Comparison of ENCODE assay signal across 1 cellular context in the genomic region with DNA sequence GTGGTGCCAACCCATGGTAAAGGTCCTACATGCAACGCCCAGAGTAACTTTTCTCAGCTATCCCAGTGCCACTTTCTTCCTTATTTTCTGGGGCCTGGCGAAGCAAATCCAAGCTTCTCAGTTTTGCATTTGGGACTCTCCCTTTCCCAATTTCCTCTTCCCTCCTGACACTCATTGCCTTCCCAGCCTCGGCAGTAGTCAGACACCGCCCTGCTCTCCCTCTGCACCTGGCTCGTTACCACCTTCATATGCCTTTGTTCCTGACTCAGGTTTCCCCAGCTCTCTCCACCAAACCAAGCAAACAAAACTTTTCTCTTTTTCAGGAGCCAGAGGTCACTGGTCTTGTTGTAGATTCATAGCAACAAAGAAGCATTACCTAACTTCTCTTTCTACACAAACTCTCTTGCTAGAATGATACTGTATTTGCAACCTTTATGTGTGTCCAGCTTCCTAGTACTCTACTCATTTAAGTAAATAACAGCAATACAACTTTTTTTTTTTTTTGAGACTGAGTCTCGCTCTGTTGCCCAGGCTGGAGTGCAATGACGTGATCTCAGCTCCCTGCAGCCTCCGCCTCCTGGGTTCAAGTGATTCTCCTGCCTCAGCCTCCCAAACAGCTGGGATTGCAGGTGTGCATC.
A peak's percentile ranks its signal among the peaks of the same experiment; 100 is the strongest.
TF ChIP-seq lines count a peak whose summit lies in the region.

No MANE protein-coding gene starts in this region.

TF ChIP-seq in HepG2, 621 proteins besides CTCF, POLR2A, EP300 and RAD21 (continued from another document):
- TF ChIP-seq, protein P1, sequence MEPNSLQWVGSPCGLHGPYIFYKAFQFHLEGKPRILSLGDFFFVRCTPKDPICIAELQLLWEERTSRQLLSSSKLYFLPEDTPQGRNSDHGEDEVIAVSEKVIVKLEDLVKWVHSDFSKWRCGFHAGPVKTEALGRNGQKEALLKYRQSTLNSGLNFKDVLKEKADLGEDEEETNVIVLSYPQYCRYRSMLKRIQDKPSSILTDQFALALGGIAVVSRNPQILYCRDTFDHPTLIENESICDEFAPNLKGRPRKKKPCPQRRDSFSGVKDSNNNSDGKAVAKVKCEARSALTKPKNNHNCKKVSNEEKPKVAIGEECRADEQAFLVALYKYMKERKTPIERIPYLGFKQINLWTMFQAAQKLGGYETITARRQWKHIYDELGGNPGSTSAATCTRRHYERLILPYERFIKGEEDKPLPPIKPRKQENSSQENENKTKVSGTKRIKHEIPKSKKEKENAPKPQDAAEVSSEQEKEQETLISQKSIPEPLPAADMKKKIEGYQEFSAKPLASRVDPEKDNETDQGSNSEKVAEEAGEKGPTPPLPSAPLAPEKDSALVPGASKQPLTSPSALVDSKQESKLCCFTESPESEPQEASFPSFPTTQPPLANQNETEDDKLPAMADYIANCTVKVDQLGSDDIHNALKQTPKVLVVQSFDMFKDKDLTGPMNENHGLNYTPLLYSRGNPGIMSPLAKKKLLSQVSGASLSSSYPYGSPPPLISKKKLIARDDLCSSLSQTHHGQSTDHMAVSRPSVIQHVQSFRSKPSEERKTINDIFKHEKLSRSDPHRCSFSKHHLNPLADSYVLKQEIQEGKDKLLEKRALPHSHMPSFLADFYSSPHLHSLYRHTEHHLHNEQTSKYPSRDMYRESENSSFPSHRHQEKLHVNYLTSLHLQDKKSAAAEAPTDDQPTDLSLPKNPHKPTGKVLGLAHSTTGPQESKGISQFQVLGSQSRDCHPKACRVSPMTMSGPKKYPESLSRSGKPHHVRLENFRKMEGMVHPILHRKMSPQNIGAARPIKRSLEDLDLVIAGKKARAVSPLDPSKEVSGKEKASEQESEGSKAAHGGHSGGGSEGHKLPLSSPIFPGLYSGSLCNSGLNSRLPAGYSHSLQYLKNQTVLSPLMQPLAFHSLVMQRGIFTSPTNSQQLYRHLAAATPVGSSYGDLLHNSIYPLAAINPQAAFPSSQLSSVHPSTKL (CRISPR knock-in tag; IDR thresholded peaks at IDR 0.05), result peak; percentile 64
- TF ChIP-seq, protein P2, sequence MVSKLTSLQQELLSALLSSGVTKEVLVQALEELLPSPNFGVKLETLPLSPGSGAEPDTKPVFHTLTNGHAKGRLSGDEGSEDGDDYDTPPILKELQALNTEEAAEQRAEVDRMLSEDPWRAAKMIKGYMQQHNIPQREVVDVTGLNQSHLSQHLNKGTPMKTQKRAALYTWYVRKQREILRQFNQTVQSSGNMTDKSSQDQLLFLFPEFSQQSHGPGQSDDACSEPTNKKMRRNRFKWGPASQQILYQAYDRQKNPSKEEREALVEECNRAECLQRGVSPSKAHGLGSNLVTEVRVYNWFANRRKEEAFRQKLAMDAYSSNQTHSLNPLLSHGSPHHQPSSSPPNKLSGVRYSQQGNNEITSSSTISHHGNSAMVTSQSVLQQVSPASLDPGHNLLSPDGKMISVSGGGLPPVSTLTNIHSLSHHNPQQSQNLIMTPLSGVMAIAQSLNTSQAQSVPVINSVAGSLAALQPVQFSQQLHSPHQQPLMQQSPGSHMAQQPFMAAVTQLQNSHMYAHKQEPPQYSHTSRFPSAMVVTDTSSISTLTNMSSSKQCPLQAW (CRISPR knock-in tag; IDR thresholded peaks at IDR 0.05), result no peak
- TF ChIP-seq ZNF709 (CRISPR knock-in tag; IDR thresholded peaks at IDR 0.05) (no peak), NR2F6 (IDR thresholded peaks at IDR 0.05) (peak; percentile 65), NR2F6 (CRISPR knock-in tag; IDR thresholded peaks at IDR 0.05) (peak; percentile 62; the same call in 1 of the 2 replicates), THAP11 (CRISPR knock-in tag; IDR thresholded peaks at IDR 0.05) (no peak)
- TF ChIP-seq, protein P3, sequence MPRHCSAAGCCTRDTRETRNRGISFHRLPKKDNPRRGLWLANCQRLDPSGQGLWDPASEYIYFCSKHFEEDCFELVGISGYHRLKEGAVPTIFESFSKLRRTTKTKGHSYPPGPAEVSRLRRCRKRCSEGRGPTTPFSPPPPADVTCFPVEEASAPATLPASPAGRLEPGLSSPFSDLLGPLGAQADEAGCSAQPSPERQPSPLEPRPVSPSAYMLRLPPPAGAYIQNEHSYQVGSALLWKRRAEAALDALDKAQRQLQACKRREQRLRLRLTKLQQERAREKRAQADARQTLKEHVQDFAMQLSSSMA (CRISPR knock-in tag; IDR thresholded peaks at IDR 0.05), result no peak
